ENCODE assay signal across 25 cellular contexts in genomic region chr10:114453576-114453975, GRCh38.
"Had no signal": no experiment of that assay in that cellular context is flagged by ENCODE, and none has a peak within 500 bp of the region (broad histone marks: within the 10 kb centered on the region; RNA-seq: fewer than 3 reads in every experiment).

No MANE protein-coding gene starts in this region.

- H3K27ac Mint-ChIP-seq: activated CD4-positive, alpha-beta memory T cell treated with anti-CD3 and anti-CD28 coated beads, Interleukin-2, amount 10 ng/mL, durations not matched to agents 7 days and 5 days; activated CD4-positive, alpha-beta T cell treated with anti-CD3 and anti-CD28 coated beads, Interleukin-2, amount 10 ng/mL, durations not matched to agents 24 days and 14 days; activated T-helper 2 cell treated with anti-CD3 and anti-CD28 coated beads, Interferon-gamma antibody, Interleukin-2, Interleukin-4, amounts not matched to agents 10 μg/mL and 5 μg/mL and 100 μg/mL, durations not matched to agents 14 hours and 24 hours and 36 hours; dendritic cell treated with granulocyte-macrophage colony-stimulating factor and Interleukin-4, amounts not matched to agents 40 ng/mL and 50 ng/mL, for 4 days; neural progenitor cell; stimulated activated effector memory CD8-positive, alpha-beta T cell treated with anti-CD3 and anti-CD28 coated beads, Interleukin-12 subunit alpha, Interleukin-12 subunit beta, amount 100 ng/mL, for 72 hours had no signal

- H3K9me3 ChIP-seq: breast epithelium, psoas muscle, sigmoid colon, upper lobe of right lung had no signal

- DNase-seq: activated CD4-positive, alpha-beta memory T cell treated with anti-CD3 and anti-CD28 coated beads, Interleukin-2, amount 10 ng/mL, durations not matched to agents 7 days and 5 days; activated CD4-positive, alpha-beta T cell treated with anti-CD3 and anti-CD28 coated beads, Interleukin-2, amount 10 ng/mL, durations not matched to agents 24 days and 14 days; activated CD4-positive, CD25-positive, alpha-beta regulatory T cell treated with anti-CD3 and anti-CD28 coated beads, Interleukin-2, amount 50 U/mL, for 72 hours; activated T-cell treated with anti-CD3 and anti-CD28 coated beads, Interleukin-2, amount 50 U/mL, for 4 hours; amygdala; central memory CD4-positive, alpha-beta T cell; kidney; left colon; midbrain; naive thymus-derived CD4-positive, alpha-beta T cell; occipital lobe; psoas muscle; sigmoid colon; small intestine; stimulated activated CD4-positive, alpha-beta T cell treated with anti-CD3 and anti-CD28 coated beads, Interleukin-4, amount 100 ng/mL, for 24 hours; stimulated activated naive CD8-positive, alpha-beta T cell treated with anti-CD3 and anti-CD28 coated beads, Interleukin-15, amount 100 ng/mL, for 72 hours; substantia nigra; T-helper 2 cell; upper lobe of right lung had no signal

- H3K9me3 Mint-ChIP-seq: activated CD4-positive, alpha-beta memory T cell treated with anti-CD3 and anti-CD28 coated beads, Interleukin-2, amount 10 ng/mL, durations not matched to agents 7 days and 5 days; activated CD4-positive, alpha-beta T cell treated with anti-CD3 and anti-CD28 coated beads, Interleukin-2, amount 10 ng/mL, durations not matched to agents 24 days and 14 days; activated T-cell treated with anti-CD3 and anti-CD28 coated beads, Interleukin-2, amount 50 U/mL, for 4 hours; activated T-helper 2 cell treated with anti-CD3 and anti-CD28 coated beads, Interferon-gamma antibody, Interleukin-2, Interleukin-4, amounts not matched to agents 10 μg/mL and 5 μg/mL and 100 μg/mL, durations not matched to agents 14 hours and 24 hours and 36 hours; naive thymus-derived CD4-positive, alpha-beta T cell; neural progenitor cell; stimulated activated effector memory CD8-positive, alpha-beta T cell treated with anti-CD3 and anti-CD28 coated beads, Interleukin-12 subunit alpha, Interleukin-12 subunit beta, amount 100 ng/mL, for 72 hours; stimulated activated naive CD8-positive, alpha-beta T cell treated with anti-CD3 and anti-CD28 coated beads, Interleukin-15, amount 100 ng/mL, for 72 hours had no signal

- H2AFZ ChIP-seq: neural progenitor cell, parathyroid adenoma had no signal

- H3K27me3 Mint-ChIP-seq: activated CD4-positive, alpha-beta memory T cell treated with anti-CD3 and anti-CD28 coated beads, Interleukin-2, amount 10 ng/mL, durations not matched to agents 7 days and 5 days; activated CD4-positive, alpha-beta T cell treated with anti-CD3 and anti-CD28 coated beads, Interleukin-2, amount 10 ng/mL, durations not matched to agents 24 days and 14 days; naive thymus-derived CD4-positive, alpha-beta T cell; stimulated activated naive CD8-positive, alpha-beta T cell treated with anti-CD3 and anti-CD28 coated beads, Interleukin-15, amount 100 ng/mL, for 72 hours had no signal

- H3K79me2 ChIP-seq: parathyroid adenoma had no signal

- ATAC-seq: activated T-cell treated with anti-CD3 and anti-CD28 coated beads, Interleukin-2, amount 50 U/mL, for 4 hours; left colon; naive thymus-derived CD4-positive, alpha-beta T cell; psoas muscle; stimulated activated effector memory CD8-positive, alpha-beta T cell treated with anti-CD3 and anti-CD28 coated beads, Interleukin-12 subunit alpha, Interleukin-12 subunit beta, amount 100 ng/mL, for 72 hours; stimulated activated naive CD8-positive, alpha-beta T cell treated with anti-CD3 and anti-CD28 coated beads, Interleukin-15, amount 100 ng/mL, for 72 hours; upper lobe of right lung had no signal

- H3K4me1 Mint-ChIP-seq: activated CD4-positive, alpha-beta memory T cell treated with anti-CD3 and anti-CD28 coated beads, Interleukin-2, amount 10 ng/mL, durations not matched to agents 7 days and 5 days; neural progenitor cell; stimulated activated effector memory CD8-positive, alpha-beta T cell treated with anti-CD3 and anti-CD28 coated beads, Interleukin-12 subunit alpha, Interleukin-12 subunit beta, amount 100 ng/mL, for 72 hours had no signal

- H3K27ac ChIP-seq: breast epithelium, neural progenitor cell, parathyroid adenoma, psoas muscle, sigmoid colon, upper lobe of right lung had no signal

- H3K4me2 ChIP-seq: neural progenitor cell had no signal

- H3K4me1 ChIP-seq: breast epithelium, neural progenitor cell, parathyroid adenoma, psoas muscle, upper lobe of right lung had no signal

- H3K27me3 ChIP-seq: breast epithelium, neural progenitor cell, sigmoid colon, upper lobe of right lung had no signal

- H3K4me3 Mint-ChIP-seq: activated CD4-positive, alpha-beta memory T cell treated with anti-CD3 and anti-CD28 coated beads, Interleukin-2, amount 10 ng/mL, durations not matched to agents 7 days and 5 days; activated CD4-positive, alpha-beta T cell treated with anti-CD3 and anti-CD28 coated beads, Interleukin-2, amount 10 ng/mL, durations not matched to agents 24 days and 14 days; activated T-cell treated with anti-CD3 and anti-CD28 coated beads, Interleukin-2, amount 50 U/mL, for 4 hours; dendritic cell treated with granulocyte-macrophage colony-stimulating factor and Interleukin-4, amounts not matched to agents 40 ng/mL and 50 ng/mL, for 4 days; naive thymus-derived CD4-positive, alpha-beta T cell; neural progenitor cell; stimulated activated effector memory CD8-positive, alpha-beta T cell treated with anti-CD3 and anti-CD28 coated beads, Interleukin-12 subunit alpha, Interleukin-12 subunit beta, amount 100 ng/mL, for 72 hours; stimulated activated naive CD8-positive, alpha-beta T cell treated with anti-CD3 and anti-CD28 coated beads, Interleukin-15, amount 100 ng/mL, for 72 hours had no signal

- H3K4me3 ChIP-seq: breast epithelium, neural progenitor cell, psoas muscle, sigmoid colon, upper lobe of right lung had no signal

- H3K36me3 ChIP-seq: breast epithelium, neural progenitor cell, upper lobe of right lung had no signal
